In the genomic region with DNA sequence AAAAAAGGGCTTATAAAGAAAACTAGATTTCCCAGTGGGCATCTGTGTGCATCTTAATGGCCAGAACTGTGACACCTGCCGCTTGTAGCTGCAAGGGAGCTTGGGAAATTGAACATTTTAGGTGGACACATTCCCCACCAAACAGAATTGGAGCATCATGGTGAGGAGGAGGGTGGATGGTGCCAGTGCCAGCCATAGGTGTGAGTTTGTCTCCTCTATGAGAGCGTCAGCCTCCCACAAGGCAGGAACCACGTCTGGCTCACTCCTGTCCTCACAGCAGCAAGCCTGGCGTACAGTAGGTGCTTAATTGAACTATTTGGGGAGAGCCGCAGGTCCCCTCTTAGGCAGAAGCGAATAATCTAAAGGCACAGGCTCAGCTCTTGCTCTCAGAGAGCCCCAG, we compare ENCODE assay signal across 20 cellular contexts.
DNase-seq lines count a peak whose midpoint lies in the region; ATAC-seq and TF ChIP-seq lines count a peak whose summit lies in the region.
"Had no signal": no experiment of that assay in that cellular context is flagged by ENCODE, and none has a peak within 500 bp of the region (broad histone marks: within the 10 kb centered on the region; RNA-seq: fewer than 3 reads in every experiment).

No MANE protein-coding gene starts in this region.

- H3K27ac Mint-ChIP-seq in stimulated activated naive B cell treated with anti-CD40 and anti-IgM and Interleukin-4, amounts not matched to agents 10 μg/mL and 1 μg/mL and 100 μg/mL, for 72 hours: no peak overlapping the region
- no peak overlapping the region for H3K27ac Mint-ChIP-seq in activated CD8-positive, alpha-beta T cell treated with anti-CD3 and anti-CD28 coated beads for 36 hours
- H3K27ac Mint-ChIP-seq: CD4-positive, CD25-positive, alpha-beta regulatory T cell had no signal

- no peak overlapping the region for H3K27ac ChIP-seq in heart left ventricle
- H3K27ac ChIP-seq in esophagus squamous epithelium: peak overlapping the region in 3 of 4 donors; percentile 54 to 72 (median 64)
- H3K27ac ChIP-seq in osteoblast (ENCODE audit: low read depth, low read length): no peak overlapping the region
- peak overlapping the region; percentile 76 for H3K27ac ChIP-seq in vagina

- H3K36me3 Mint-ChIP-seq in stimulated activated naive B cell treated with anti-CD40 and anti-IgM and Interleukin-4, amounts not matched to agents 10 μg/mL and 1 μg/mL and 100 μg/mL, for 72 hours: no peaks in the 10 kb centered on the region
- H3K36me3 Mint-ChIP-seq in activated CD8-positive, alpha-beta T cell treated with anti-CD3 and anti-CD28 coated beads for 36 hours (ENCODE audit: low read depth): no peaks in the 10 kb centered on the region
- H3K36me3 Mint-ChIP-seq: CD4-positive, CD25-positive, alpha-beta regulatory T cell had no signal

- H4K20me1 ChIP-seq in osteoblast (ENCODE audit: insufficient read depth, low read length): peaks cover 19% of the 10 kb centered on the region

- peak; percentile 9 for DNase-seq in Right ventricle myocardium inferior (ENCODE audit: missing footprints)
- DNase-seq in heart left ventricle: no peak
- no peak for DNase-seq in esophagus squamous epithelium (lab: John Stamatoyannopoulos, UW)
- peak; percentile 18 for DNase-seq in osteoblast (ENCODE audit: insufficient read length, low spot score, missing footprints)
- DNase-seq in vagina (ENCODE audit: extremely low spot score in 2 of 2): no peak
- DNase-seq in stimulated activated naive B cell treated with anti-CD40 and anti-IgM and Interleukin-4, amounts not matched to agents 10 μg/mL and 1 μg/mL and 100 μg/mL, for 72 hours: no peak
- no peak for DNase-seq in dedifferentiated amniotic fluid mesenchymal stem cell (ENCODE audit: extremely low spot score)
- DNase-seq in activated CD8-positive, alpha-beta T cell treated with anti-CD3 and anti-CD28 coated beads for 36 hours: no peak
- DNase-seq: 8988T; Caco-2; CD4-positive, CD25-positive, alpha-beta regulatory T cell; NCI-H1105 treated with DMSO at 0.1 percent for 48 hours; NCI-H1694; NCI-H510A; NCI-H774; PC-3; RPMI8226; SIG-M5 had no signal

- ATAC-seq in Right ventricle myocardium inferior: no peak
- no peak for ATAC-seq in heart left ventricle
- no peak for ATAC-seq in stimulated activated naive B cell treated with anti-CD40 and anti-IgM and Interleukin-4, amounts not matched to agents 10 μg/mL and 1 μg/mL and 100 μg/mL, for 72 hours (replicated peaks)
- ATAC-seq in activated CD8-positive, alpha-beta T cell treated with anti-CD3 and anti-CD28 coated beads for 36 hours: no peak
- ATAC-seq: HCT116, K562, PC-3 had no signal

- H3K4me3 ChIP-seq in heart left ventricle (no peak overlapping the region), esophagus squamous epithelium (no peak overlapping the region), osteoblast (ENCODE audit: insufficient read depth, low read length) (no peak overlapping the region), vagina (no peak overlapping the region)
- H3K4me3 ChIP-seq: K562 had no signal

- peak overlapping the region; percentile 37 for H3K4me2 ChIP-seq in osteoblast (ENCODE audit: insufficient read depth, low read length)

- no peaks in the 10 kb centered on the region for H3K9me3 Mint-ChIP-seq in stimulated activated naive B cell treated with anti-CD40 and anti-IgM and Interleukin-4, amounts not matched to agents 10 μg/mL and 1 μg/mL and 100 μg/mL, for 72 hours
- no peaks in the 10 kb centered on the region for H3K9me3 Mint-ChIP-seq in activated CD8-positive, alpha-beta T cell treated with anti-CD3 and anti-CD28 coated beads for 36 hours
- H3K9me3 Mint-ChIP-seq: CD4-positive, CD25-positive, alpha-beta regulatory T cell had no signal

- H3K4me1 ChIP-seq in heart left ventricle (peaks cover 0 to 4% (median 0%) of the 10 kb centered on the region in 12 donors), esophagus squamous epithelium (peaks cover 0 to 47% (median 14%) of the 10 kb centered on the region in 3 donors), osteoblast (ENCODE audit: insufficient read depth, low read length) (peaks cover 26% of the 10 kb centered on the region), vagina (peaks cover 16% of the 10 kb centered on the region)

- CTCF ChIA-PET in activated CD8-positive, alpha-beta T cell treated with anti-CD3 and anti-CD28 coated beads for 36 hours (lab: Charles Lee): interaction anchor here (1.5 to 3.2 kb wide), 3 partner anchors 16 to 99 kb away, joined by 3 to 10 read pairs (median 5); no protein-coding TSS in a partner anchor

- POLR2A ChIA-PET in activated CD8-positive, alpha-beta T cell treated with anti-CD3 and anti-CD28 coated beads for 36 hours (lab: Charles Lee): no interaction called here

- no peak overlapping the region for H3K4me3 Mint-ChIP-seq in stimulated activated naive B cell treated with anti-CD40 and anti-IgM and Interleukin-4, amounts not matched to agents 10 μg/mL and 1 μg/mL and 100 μg/mL, for 72 hours
- no peak overlapping the region for H3K4me3 Mint-ChIP-seq in activated CD8-positive, alpha-beta T cell treated with anti-CD3 and anti-CD28 coated beads for 36 hours
- H3K4me3 Mint-ChIP-seq: CD4-positive, CD25-positive, alpha-beta regulatory T cell had no signal

- H3K36me3 ChIP-seq in heart left ventricle (no peaks in the 10 kb centered on the region), esophagus squamous epithelium (no peaks in the 10 kb centered on the region), osteoblast (ENCODE audit: insufficient read depth, low read length) (no peaks in the 10 kb centered on the region), vagina (no peaks in the 10 kb centered on the region)

- H3K4me1 Mint-ChIP-seq in stimulated activated naive B cell treated with anti-CD40 and anti-IgM and Interleukin-4, amounts not matched to agents 10 μg/mL and 1 μg/mL and 100 μg/mL, for 72 hours: peaks cover 0 to 7% of the 10 kb centered on the region in 2 donors
- peaks cover 6% of the 10 kb centered on the region for H3K4me1 Mint-ChIP-seq in activated CD8-positive, alpha-beta T cell treated with anti-CD3 and anti-CD28 coated beads for 36 hours (ENCODE audit: low read depth)

- TF ChIP-seq POLR2A in heart left ventricle (IDR thresholded peaks at IDR 0.05) (no peak), esophagus squamous epithelium (IDR thresholded peaks at IDR 0.05) (no peak), vagina (IDR thresholded peaks at IDR 0.05) (no peak)

- H3K9me3 ChIP-seq in heart left ventricle (no peaks in the 10 kb centered on the region), esophagus squamous epithelium (no peaks in the 10 kb centered on the region), osteoblast (ENCODE audit: low read depth, low read length) (no peaks in the 10 kb centered on the region), vagina (no peaks in the 10 kb centered on the region)
- H3K9me3 ChIP-seq: Caco-2 had no signal

- intact Hi-C loops in Right ventricle myocardium inferior (cut with DNase I): no loop called here
- intact Hi-C loops in heart left ventricle (cut with DNase I): loop anchor here in 8 of 10 donors (5.0 to 10.0 kb wide), 5 partner anchors 57 to 934 kb away; no protein-coding TSS in a partner anchor
- intact Hi-C loops in esophagus squamous epithelium (cut with DNase I): no loop called here
- intact Hi-C loops in vagina (cut with DNase I): no loop called here
- intact Hi-C loops in activated CD8-positive, alpha-beta T cell treated with anti-CD3 and anti-CD28 coated beads for 36 hours (cut with micrococcal nuclease): loop anchor here (10.0 kb wide), 1 partner anchor 114 kb away; no protein-coding TSS in a partner anchor

- H3K27me3 ChIP-seq in heart left ventricle: peaks cover 0 to 3% (median 0%) of the 10 kb centered on the region in 9 donors
- no peaks in the 10 kb centered on the region for H3K27me3 ChIP-seq in esophagus squamous epithelium
- no peaks in the 10 kb centered on the region for H3K27me3 ChIP-seq in osteoblast (ENCODE audit: insufficient read depth, low read length)
- no peaks in the 10 kb centered on the region for H3K27me3 ChIP-seq in vagina

- WGBS in heart left ventricle, 4 donors: 92 to 97% (median 96%) methylated on average over 3 to 6 of the region's 6 CpGs
- WGBS in esophagus squamous epithelium, 2 donors: 78 to 100% methylated on average over 1 to 3 of the region's 6 CpGs

- H3K27me3 Mint-ChIP-seq in stimulated activated naive B cell treated with anti-CD40 and anti-IgM and Interleukin-4, amounts not matched to agents 10 μg/mL and 1 μg/mL and 100 μg/mL, for 72 hours: peaks cover 0 to 9% of the 10 kb centered on the region in 2 donors
- no peaks in the 10 kb centered on the region for H3K27me3 Mint-ChIP-seq in activated CD8-positive, alpha-beta T cell treated with anti-CD3 and anti-CD28 coated beads for 36 hours

- peaks cover 7% of the 10 kb centered on the region for H3K79me2 ChIP-seq in osteoblast (ENCODE audit: insufficient read depth, low read length)

- TF ChIP-seq CTCF in heart left ventricle (IDR thresholded peaks at IDR 0.05) (no peak), esophagus squamous epithelium (IDR thresholded peaks at IDR 0.05) (no peak), osteoblast (IDR thresholded peaks at IDR 0.05; ENCODE audit: extremely low read depth, low read depth, low read length) (no peak), vagina (IDR thresholded peaks at IDR 0.05) (no peak)
- no peak for TF ChIP-seq CTCF in activated CD8-positive, alpha-beta T cell treated with anti-CD3 and anti-CD28 coated beads for 36 hours (IDR thresholded peaks at IDR 0.05)

- no peak overlapping the region for H2AFZ ChIP-seq in osteoblast (ENCODE audit: low read length)

Comparison
In these comparisons a context has a peak if more than half of its experiments do, and no peak if none do; other contexts are left out.
1. DNase-seq: peak in Right ventricle myocardium inferior (single experiment) and osteoblast (single experiment); none in heart left ventricle (0 of 5), esophagus squamous epithelium (single experiment), vagina (0 of 2), stimulated activated naive B cell treated with anti-CD40 and anti-IgM and Interleukin-4, amounts not matched to agents 10 μg/mL and 1 μg/mL and 100 μg/mL, for 72 hours (single experiment), dedifferentiated amniotic fluid mesenchymal stem cell (single experiment) and activated CD8-positive, alpha-beta T cell treated with anti-CD3 and anti-CD28 coated beads for 36 hours (single experiment).
2. intact Hi-C loops: an anchor here in heart left ventricle (5.0 to 10.0 kb wide) and activated CD8-positive, alpha-beta T cell treated with anti-CD3 and anti-CD28 coated beads for 36 hours (10.0 kb wide); none called in Right ventricle myocardium inferior, esophagus squamous epithelium and vagina.
3. H3K27ac ChIP-seq: peak in esophagus squamous epithelium (3 of 4) and vagina (single experiment); none in heart left ventricle (0 of 12) and osteoblast (single experiment).